8 cellular contexts compared by ENCODE assay signal in the genomic region with DNA sequence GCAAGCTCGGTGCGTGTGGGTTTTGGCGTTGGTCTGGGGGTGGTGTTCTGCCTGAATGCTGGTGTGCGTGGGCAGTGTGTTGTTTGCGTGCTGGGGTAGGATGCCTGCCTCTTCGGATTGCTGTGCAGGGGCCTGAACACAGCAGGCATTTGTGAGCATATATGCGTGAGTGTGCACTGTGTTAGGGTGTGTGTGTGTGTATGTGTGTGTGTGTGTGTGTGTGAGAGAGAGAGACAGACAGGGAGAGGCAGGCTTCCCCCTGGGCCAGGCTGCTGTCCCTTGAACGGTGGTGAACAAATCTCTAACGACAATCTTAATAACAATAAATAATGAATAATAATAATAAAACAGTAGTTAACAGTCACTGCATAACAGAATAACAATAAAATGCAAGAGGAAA.
DNase-seq lines count a peak whose midpoint lies in the region; ATAC-seq and TF ChIP-seq lines count a peak whose summit lies in the region.
"Not testable (repeated sequence)": the region's sequence is repeated elsewhere in the genome, so short reads cannot be mapped to it uniquely, and the experiment has no call there.

No MANE protein-coding gene starts in this region.

- H3K4me3 Mint-ChIP-seq in Calu3 (ENCODE audit: low read depth, unreplicated experiment) (peak overlapping the region; percentile 50), immature natural killer cell (peak overlapping the region; percentile 61 to 77 (median 74))
- not testable (repeated sequence) for H3K4me3 Mint-ChIP-seq in activated CD4-positive, alpha-beta T cell treated with anti-CD3 and anti-CD28 coated beads for 36 hours
- H3K4me3 Mint-ChIP-seq in activated T-cell treated with anti-CD3 and anti-CD28 coated beads, Interleukin-2, amount 50 U/mL, for 72 hours = peak overlapping the region; percentile 48 to 54
- peak overlapping the region; percentile 73 for H3K4me3 Mint-ChIP-seq in activated naive CD8-positive, alpha-beta T cell treated with anti-CD3 and anti-CD28 coated beads, Interleukin-2, amount 10 ng/mL, durations not matched to agents 7 days and 5 days
- peak overlapping the region in 9 of 10 donors; percentile 19 to 77 (median 59) for H3K4me3 Mint-ChIP-seq in naive thymus-derived CD8-positive, alpha-beta T cell

- not testable (repeated sequence) for H3K4me1 Mint-ChIP-seq in Calu3 (ENCODE audit: low read depth, unreplicated experiment); activated CD4-positive, alpha-beta T cell treated with anti-CD3 and anti-CD28 coated beads for 36 hours; activated T-cell treated with anti-CD3 and anti-CD28 coated beads, Interleukin-2, amount 50 U/mL, for 72 hours (ENCODE audit: low read depth); activated naive CD8-positive, alpha-beta T cell treated with anti-CD3 and anti-CD28 coated beads, Interleukin-2, amount 10 ng/mL, durations not matched to agents 7 days and 5 days; immature natural killer cell; naive thymus-derived CD8-positive, alpha-beta T cell

- not testable (repeated sequence) for H3K36me3 Mint-ChIP-seq in Calu3 (ENCODE audit: insufficient read depth, unreplicated experiment); activated CD4-positive, alpha-beta T cell treated with anti-CD3 and anti-CD28 coated beads for 36 hours (ENCODE audit: low read depth); activated T-cell treated with anti-CD3 and anti-CD28 coated beads, Interleukin-2, amount 50 U/mL, for 72 hours (ENCODE audit: insufficient read depth in 2 of 2); activated naive CD8-positive, alpha-beta T cell treated with anti-CD3 and anti-CD28 coated beads, Interleukin-2, amount 10 ng/mL, durations not matched to agents 7 days and 5 days; immature natural killer cell; naive thymus-derived CD8-positive, alpha-beta T cell

- DNase-seq in Calu3 = peak; percentile 17
- peak; percentile 6 for DNase-seq in activated CD4-positive, alpha-beta T cell treated with anti-CD3 and anti-CD28 coated beads for 36 hours
- peak in 1 of 2 donors; percentile 0 for DNase-seq in activated T-cell treated with anti-CD3 and anti-CD28 coated beads, Interleukin-2, amount 50 U/mL, for 72 hours
- DNase-seq in activated naive CD8-positive, alpha-beta T cell treated with anti-CD3 and anti-CD28 coated beads, Interleukin-2, amount 10 ng/mL, durations not matched to agents 7 days and 5 days = not testable (repeated sequence)
- peak in 1 of 3 donors; percentile 14 for DNase-seq in immature natural killer cell
- DNase-seq in naive thymus-derived CD8-positive, alpha-beta T cell = peak in 3 of 10 donors; percentile 0 to 58 (median 5)
- peak; percentile 29 for DNase-seq in sigmoid colon
- peak; percentile 15 for DNase-seq in ureter (ENCODE audit: low spot score)

- not testable (repeated sequence) for H3K36me3 ChIP-seq in sigmoid colon

- H3K27ac Mint-ChIP-seq in Calu3 (ENCODE audit: unreplicated experiment); activated CD4-positive, alpha-beta T cell treated with anti-CD3 and anti-CD28 coated beads for 36 hours; activated T-cell treated with anti-CD3 and anti-CD28 coated beads, Interleukin-2, amount 50 U/mL, for 72 hours: not testable (repeated sequence)
- H3K27ac Mint-ChIP-seq in activated naive CD8-positive, alpha-beta T cell treated with anti-CD3 and anti-CD28 coated beads, Interleukin-2, amount 10 ng/mL, durations not matched to agents 7 days and 5 days = peak overlapping the region; percentile 81
- peak overlapping the region in 5 of 6 donors; percentile 70 to 91 (median 89) for H3K27ac Mint-ChIP-seq in immature natural killer cell
- peak overlapping the region in 6 of 10 donors; percentile 72 to 93 (median 85) for H3K27ac Mint-ChIP-seq in naive thymus-derived CD8-positive, alpha-beta T cell

- TF ChIP-seq CTCF in Calu3 (IDR thresholded peaks at IDR 0.05; ENCODE audit: unreplicated experiment); sigmoid colon (IDR thresholded peaks at IDR 0.05): not testable (repeated sequence)

- POLR2A ChIA-PET in activated CD4-positive, alpha-beta T cell treated with anti-CD3 and anti-CD28 coated beads for 36 hours (lab: Charles Lee); activated naive CD8-positive, alpha-beta T cell treated with anti-CD3 and anti-CD28 coated beads, Interleukin-2, amount 10 ng/mL, durations not matched to agents 7 days and 5 days (lab: Charles Lee); naive thymus-derived CD8-positive, alpha-beta T cell (lab: Charles Lee): not testable (repeated sequence)

- H3K9me3 ChIP-seq in sigmoid colon = not testable (repeated sequence)

- not testable (repeated sequence) for TF ChIP-seq EP300 in sigmoid colon (IDR thresholded peaks at IDR 0.05)

- not testable (repeated sequence) for H3K4me1 ChIP-seq in sigmoid colon

- 17 to 24% methylated on average over 3 of the region's 9 CpGs for WGBS in sigmoid colon, 2 donors

- intact Hi-C loops in Calu3 (cut with micrococcal nuclease; ENCODE audit: unreplicated experiment); activated CD4-positive, alpha-beta T cell treated with anti-CD3 and anti-CD28 coated beads for 36 hours (cut with DNase I, micrococcal nuclease); sigmoid colon (cut with DNase I): not testable (repeated sequence)

- CTCF ChIA-PET in Calu3 (lab: Charles Lee); activated CD4-positive, alpha-beta T cell treated with anti-CD3 and anti-CD28 coated beads for 36 hours (lab: Charles Lee): not testable (repeated sequence)

- not testable (repeated sequence) for ATAC-seq in activated CD4-positive, alpha-beta T cell treated with anti-CD3 and anti-CD28 coated beads for 36 hours; activated T-cell treated with anti-CD3 and anti-CD28 coated beads, Interleukin-2, amount 50 U/mL, for 72 hours (replicated peaks in 1 of 2); activated naive CD8-positive, alpha-beta T cell treated with anti-CD3 and anti-CD28 coated beads, Interleukin-2, amount 10 ng/mL, durations not matched to agents 7 days and 5 days (ENCODE audit: low read depth); naive thymus-derived CD8-positive, alpha-beta T cell

- not testable (repeated sequence) for TF ChIP-seq POLR2A in sigmoid colon (IDR thresholded peaks at IDR 0.05)

- not testable (repeated sequence) for H3K27me3 ChIP-seq in sigmoid colon

- not testable (repeated sequence) for H3K4me3 ChIP-seq in sigmoid colon

- BruUV-seq in Calu3 (replicated peaks; lab: Mats Ljungman, UMichigan) = not testable (repeated sequence)

- peak overlapping the region in 2 of 4 donors; percentile 62 to 66 for H3K27ac ChIP-seq in sigmoid colon

- H3K27me3 Mint-ChIP-seq in Calu3 (ENCODE audit: unreplicated experiment); activated CD4-positive, alpha-beta T cell treated with anti-CD3 and anti-CD28 coated beads for 36 hours; activated T-cell treated with anti-CD3 and anti-CD28 coated beads, Interleukin-2, amount 50 U/mL, for 72 hours (ENCODE audit: low read depth); activated naive CD8-positive, alpha-beta T cell treated with anti-CD3 and anti-CD28 coated beads, Interleukin-2, amount 10 ng/mL, durations not matched to agents 7 days and 5 days; immature natural killer cell (ENCODE audit: low read depth in 3 of 3); naive thymus-derived CD8-positive, alpha-beta T cell: not testable (repeated sequence)

- H3K9me3 Mint-ChIP-seq in Calu3 (ENCODE audit: low read depth, unreplicated experiment); activated CD4-positive, alpha-beta T cell treated with anti-CD3 and anti-CD28 coated beads for 36 hours (ENCODE audit: low read depth); activated T-cell treated with anti-CD3 and anti-CD28 coated beads, Interleukin-2, amount 50 U/mL, for 72 hours; activated naive CD8-positive, alpha-beta T cell treated with anti-CD3 and anti-CD28 coated beads, Interleukin-2, amount 10 ng/mL, durations not matched to agents 7 days and 5 days; immature natural killer cell; naive thymus-derived CD8-positive, alpha-beta T cell: not testable (repeated sequence)
